11 cellular contexts compared by ENCODE assay signal in genomic region chr6:42820509-42821340, GRCh38. TPM values are rescaled to one million over a fixed set of nuclear protein-coding genes. Genes with fewer than 3 reads are reported as not detected.
DNase-seq lines count a peak whose midpoint lies in the region; ATAC-seq and TF ChIP-seq lines count a peak whose summit lies in the region.
"Had no signal": no experiment of that assay in that cellular context is flagged by ENCODE, and none has a peak within 500 bp of the region (broad histone marks: within the 10 kb centered on the region; RNA-seq: fewer than 3 reads in every experiment).

No MANE protein-coding gene starts in this region.

- H3K36me3 ChIP-seq in psoas muscle (ENCODE audit: insufficient read depth in 1 of 2, low read depth in 1 of 2) (peaks cover 0 to 34% of the 10 kb centered on the region in 2 donors), left lung (peaks cover 0 to 36% of the 10 kb centered on the region in 2 donors)

- DNase-seq in CD4-positive, alpha-beta T cell: no peak
- DNase-seq in activated B cell treated with CpG ODN at 0.5 μM for 24 hours (no peak), hippocampal formation (lab: John Stamatoyannopoulos, UW) (peak; percentile 10 to 16), psoas muscle (peak; percentile 45 to 67), NOMO-1 (lab: John Stamatoyannopoulos, UW; ENCODE audit: unreplicated experiment in 2 of 2) (no peak), left lung (no peak)
- DNase-seq in activated CD4-positive, CD25-positive, alpha-beta regulatory T cell (lab: John Stamatoyannopoulos, UW): no peak
- DNase-seq: NCI-H1092, WERI-Rb-1 had no signal

- H3K27ac Mint-ChIP-seq in CD4-positive, alpha-beta T cell: peak overlapping the region; percentile 86
- peak overlapping the region; percentile 36 for H3K27ac Mint-ChIP-seq in activated B cell treated with CpG ODN at 0.5 μM for 24 hours

- H3K4me1 ChIP-seq in psoas muscle: peaks cover 39% of the 10 kb centered on the region
- H3K4me1 ChIP-seq in left lung: peaks cover 4 to 17% of the 10 kb centered on the region in 2 donors

- H3K9me3 Mint-ChIP-seq in CD4-positive, alpha-beta T cell: no peaks in the 10 kb centered on the region
- H3K9me3 Mint-ChIP-seq in activated B cell treated with CpG ODN at 0.5 μM for 24 hours: no peaks in the 10 kb centered on the region

- H3K4me1 Mint-ChIP-seq in CD4-positive, alpha-beta T cell (ENCODE audit: low read depth): peaks cover 39% of the 10 kb centered on the region
- peaks cover 29% of the 10 kb centered on the region for H3K4me1 Mint-ChIP-seq in activated B cell treated with CpG ODN at 0.5 μM for 24 hours

- 19 to 23% (median 22%) methylated on average over 10 of the region's 10 CpGs for WGBS in psoas muscle, 3 donors

- H3K9me3 ChIP-seq in CD4-positive, alpha-beta T cell (ENCODE audit: control insufficient read depth, low read length): no peaks in the 10 kb centered on the region
- H3K9me3 ChIP-seq in psoas muscle (no peaks in the 10 kb centered on the region), left lung (no peaks in the 10 kb centered on the region)

- intact Hi-C loops in CD4-positive, alpha-beta T cell (cut with DNase I, micrococcal nuclease): loop anchor here (5.0 to 10.0 kb wide), 4 partner anchors 33 to 76 kb away; partner anchors contain the start of gene TBCC (in 1 of the 2)
- intact Hi-C loops in activated B cell treated with CpG ODN at 0.5 μM for 24 hours (cut with micrococcal nuclease): loop anchor here (5.0 kb wide), 2 partner anchors 38 to 73 kb away; partner anchors contain the start of genes BICRAL and TBCC
- intact Hi-C loops in psoas muscle (cut with DNase I): loop anchor here (5.0 kb wide), 1 partner anchor 33 kb away; no protein-coding TSS in a partner anchor
- intact Hi-C loops in left lung (cut with DNase I): no loop called here

- no peak for TF ChIP-seq CTCF in CD4-positive, alpha-beta T cell (IDR thresholded peaks at IDR 0.05)
- TF ChIP-seq CTCF in activated B cell treated with CpG ODN at 0.5 μM for 24 hours (IDR thresholded peaks at IDR 0.05) (no peak), psoas muscle (IDR thresholded peaks at IDR 0.05) (no peak), left lung (IDR thresholded peaks at IDR 0.05) (no peak)

- CTCF ChIA-PET in CD4-positive, alpha-beta T cell (lab: Charles Lee): interaction anchor here (0.8 kb wide), 1 partner anchor 9 kb away, joined by 3 read pairs; no protein-coding TSS in a partner anchor
- CTCF ChIA-PET in activated B cell treated with CpG ODN at 0.5 μM for 24 hours (lab: Charles Lee): interaction anchor here (1.0 to 1.4 kb wide), 3 partner anchors 9 to 159 kb away, joined by 3 to 4 read pairs (median 3); no protein-coding TSS in a partner anchor

- H3K27me3 Mint-ChIP-seq in CD4-positive, alpha-beta T cell: no peaks in the 10 kb centered on the region
- no peaks in the 10 kb centered on the region for H3K27me3 Mint-ChIP-seq in activated B cell treated with CpG ODN at 0.5 μM for 24 hours

- no peak overlapping the region for H3K4me3 Mint-ChIP-seq in CD4-positive, alpha-beta T cell
- H3K4me3 Mint-ChIP-seq in activated B cell treated with CpG ODN at 0.5 μM for 24 hours: no peak overlapping the region

- H3K4me3 ChIP-seq in psoas muscle (peak overlapping the region; percentile 46), left lung (no peak overlapping the region)
- H3K4me3 ChIP-seq: smooth muscle cell had no signal

- H3K36me3 Mint-ChIP-seq in CD4-positive, alpha-beta T cell (ENCODE audit: low read depth): peaks cover 44% of the 10 kb centered on the region
- H3K36me3 Mint-ChIP-seq in activated B cell treated with CpG ODN at 0.5 μM for 24 hours (ENCODE audit: low read depth): peaks cover 20% of the 10 kb centered on the region

- no peaks in the 10 kb centered on the region for H3K27me3 ChIP-seq in CD4-positive, alpha-beta T cell (ENCODE audit: control insufficient read depth, insufficient read depth, low read length)
- H3K27me3 ChIP-seq in psoas muscle (ENCODE audit: insufficient read depth in 3 of 3, low read length in 2 of 3) (no peaks in the 10 kb centered on the region), left lung (no peaks in the 10 kb centered on the region)

- POLR2A ChIA-PET in CD4-positive, alpha-beta T cell (lab: Charles Lee): interaction anchor here (0.9 to 3.6 kb wide), 5 partner anchors 38 to 95 kb away, joined by 3 to 33 read pairs (median 20); partner anchors contain the start of genes BICRAL, RPL7L1 and TBCC
- POLR2A ChIA-PET in activated B cell treated with CpG ODN at 0.5 μM for 24 hours (lab: Charles Lee): interaction anchor here (0.9 to 3.4 kb wide), 3 partner anchors 74 to 80 kb away, joined by 7 to 14 read pairs (median 10); partner anchors contain the start of gene TBCC

- no peak overlapping the region for H3K27ac ChIP-seq in CD4-positive, alpha-beta T cell (ENCODE audit: low read depth, low read length)
- H3K27ac ChIP-seq in psoas muscle: peak overlapping the region; percentile 79
- no peak overlapping the region for H3K27ac ChIP-seq in left lung
- H3K27ac ChIP-seq: WERI-Rb-1 had no signal

- ATAC-seq in CD4-positive, alpha-beta T cell (ENCODE audit: poor library complexity): no peak
- ATAC-seq in activated B cell treated with CpG ODN at 0.5 μM for 24 hours (ENCODE audit: low read depth) (no peak), psoas muscle (peak; percentile 53 to 77 (median 70)), left lung (no peak), HG02870 (IDR thresholded peaks at IDR 0.05; ENCODE audit: unreplicated experiment) (no peak)

RNA-seq across cellular contexts. Expression of gene BICRAL, which starts 38.9 kb away (rescaled TPM):
- total RNA-seq in CD4-positive, alpha-beta T cell: 10 to 100 TPM; 15.0 to 15.8 TPM
- 25.2 and 25.5 TPM in 2 replicates for total RNA-seq in activated B cell treated with CpG ODN at 0.5 μM for 24 hours
- total RNA-seq in psoas muscle: 10 to 100 TPM in 2 of 4 donors, 1 to 10 TPM in 2; 6.2 to 12.2 (median 10.5) TPM
- polyA plus RNA-seq in psoas muscle: 1 to 10 TPM; 2.8 to 5.0 (median 2.9) TPM
- total RNA-seq in left lung: 10 to 100 TPM; 12.6 to 15.9 TPM

RNA-seq across cellular contexts. Expression of gene RPL7L1, which starts 58.7 kb away (rescaled TPM):
- 10 to 100 TPM; 76.1 TPM for total RNA-seq in CD4-positive, alpha-beta T cell
- total RNA-seq in activated B cell treated with CpG ODN at 0.5 μM for 24 hours: 94.5 and 110 TPM in 2 replicates
- total RNA-seq in psoas muscle: 10 to 100 TPM; 50.7 to 70.4 (median 62.9) TPM
- polyA plus RNA-seq in psoas muscle: 100 to 1,000 TPM in 1 of 3 donors, 10 to 100 TPM in 2; 35.5 to 107 (median 90.6) TPM
- total RNA-seq in left lung: 10 to 100 TPM; 64.6 to 77.8 TPM

Comparison
In these comparisons a context has a peak if more than half of its experiments do, and no peak if none do; other contexts are left out.
1. ATAC-seq: peak in psoas muscle (4 of 4); none in CD4-positive, alpha-beta T cell (single experiment), activated B cell treated with CpG ODN at 0.5 μM for 24 hours (single experiment), left lung (single experiment) and HG02870 (single experiment).
2. DNase-seq: peak in hippocampal formation (2 of 2) and psoas muscle (2 of 2); none in CD4-positive, alpha-beta T cell (0 of 10), activated B cell treated with CpG ODN at 0.5 μM for 24 hours (single experiment), NOMO-1 (0 of 2), left lung (0 of 2) and activated CD4-positive, CD25-positive, alpha-beta regulatory T cell (0 of 4).
3. intact Hi-C loops: an anchor here in CD4-positive, alpha-beta T cell (5.0 to 10.0 kb wide), activated B cell treated with CpG ODN at 0.5 μM for 24 hours (5.0 kb wide) and psoas muscle (5.0 kb wide); none called in left lung.